Comparison of ENCODE assay signal across 18 cellular contexts in the genomic region with DNA sequence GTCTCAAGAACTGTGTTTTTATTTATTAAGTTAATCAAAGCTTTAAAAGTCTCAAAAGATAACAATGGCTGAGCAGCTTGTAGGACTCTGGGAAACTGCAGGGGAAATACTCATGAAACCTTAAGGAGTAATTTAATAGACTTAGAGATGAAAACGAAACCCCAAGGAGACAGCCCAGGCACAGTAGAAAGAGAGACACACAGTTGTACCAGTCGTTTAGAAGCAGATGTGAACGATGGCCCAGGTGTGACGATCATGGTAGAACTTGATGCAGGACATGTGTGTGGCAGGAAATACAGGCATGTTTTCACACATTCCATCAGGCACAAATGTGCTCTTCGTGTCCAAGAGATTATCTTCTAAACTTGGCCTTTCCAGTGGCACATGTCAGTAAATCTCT. TPM values are rescaled to one million over a fixed set of nuclear protein-coding genes. Genes with fewer than 3 reads are reported as not detected.
A peak's percentile ranks its signal among the peaks of the same experiment; 100 is the strongest.
DNase-seq lines count a peak whose midpoint lies in the region; ATAC-seq, FAIRE-seq and TF ChIP-seq lines count a peak whose summit lies in the region.
"Had no signal": no experiment of that assay in that cellular context is flagged by ENCODE, and none has a peak within 500 bp of the region (broad histone marks: within the 10 kb centered on the region; RNA-seq: fewer than 3 reads in every experiment).

No MANE protein-coding gene starts in this region.

- no peak for ATAC-seq in GM12878

- DNase-seq in GM19239 (ENCODE audit: insufficient read length, low spot score) (no peak), MM.1S (peak; percentile 57), GM12878 (ENCODE audit: low read depth, low spot score) (no peak), osteoblast (ENCODE audit: insufficient read length, low spot score, missing footprints) (peak; percentile 15), DMS153 (lab: John Stamatoyannopoulos, UW) (no peak), T-helper 9 cell (no peak), foreskin fibroblast (no peak), GM10248 (ENCODE audit: extremely low spot score) (no peak)
- DNase-seq: C1 segment of cervical spinal cord; Calu3; CD4-positive, alpha-beta memory T cell; COR-L47; EL; GF-D8; H7; HCEC 1CT had no signal

- RAD21 ChIA-PET in GM12878 (lab: Charles Lee; ENCODE audit: unreplicated experiment) = interaction anchor here (1.0 kb wide), 1 partner anchor 128 kb away, joined by 3 read pairs; no protein-coding TSS in a partner anchor

- no peak overlapping the region; the same call in 1 of the 2 replicates for H3K27ac ChIP-seq in MM.1S (ENCODE audit: low read length)
- no peak overlapping the region for H3K27ac ChIP-seq in GM12878 (ENCODE audit: control insufficient read depth, insufficient read depth)
- H3K27ac ChIP-seq in osteoblast (ENCODE audit: low read depth, low read length) = no peak overlapping the region

- H3K79me2 ChIP-seq in MM.1S (ENCODE audit: low read length) = no peaks in the 10 kb centered on the region
- no peaks in the 10 kb centered on the region for H3K79me2 ChIP-seq in GM12878 (ENCODE audit: control insufficient read depth, insufficient read depth, low read length)
- no peaks in the 10 kb centered on the region for H3K79me2 ChIP-seq in osteoblast (ENCODE audit: insufficient read depth, low read length)

- H3F3A ChIP-seq in MM.1S (ENCODE audit: insufficient read depth, low read length) = 0 out of 2 replicates have a peak, but pooled peaks cover 6% of the 10 kb centered on the region

- H2AFZ ChIP-seq in MM.1S (ENCODE audit: low read length) (peak overlapping the region; percentile 26), GM12878 (ENCODE audit: control insufficient read depth, low read depth, low read length) (peak overlapping the region; percentile 29; the same call in 1 of the 2 replicates), osteoblast (ENCODE audit: low read length) (no peak overlapping the region)

- no peaks in the 10 kb centered on the region for H3K9me2 ChIP-seq in MM.1S (replicated peaks; ENCODE audit: insufficient read depth, low read length)

- peaks cover 5% of the 10 kb centered on the region; the same call in 1 of the 2 replicates for H3K4me1 ChIP-seq in MM.1S (ENCODE audit: low read length)
- no peaks in the 10 kb centered on the region for H3K4me1 ChIP-seq in GM12878 (ENCODE audit: control insufficient read depth, insufficient read depth, low read length)
- H3K4me1 ChIP-seq in osteoblast (ENCODE audit: insufficient read depth, low read length) = no peaks in the 10 kb centered on the region

- no peak overlapping the region for H3K9ac ChIP-seq in MM.1S (ENCODE audit: low read length)
- no peak overlapping the region for H3K9ac ChIP-seq in GM12878 (ENCODE audit: control insufficient read depth, insufficient read depth, low read length)

- H3K36me3 ChIP-seq in MM.1S (replicated peaks; ENCODE audit: insufficient read depth, low read length) (no peaks in the 10 kb centered on the region), GM12878 (ENCODE audit: control insufficient read depth in 2 of 2, insufficient read depth in 2 of 2, low read length in 1 of 2) (no peaks in the 10 kb centered on the region), osteoblast (ENCODE audit: insufficient read depth, low read length) (no peaks in the 10 kb centered on the region)

- no peaks in the 10 kb centered on the region for H3K27me3 ChIP-seq in MM.1S (replicated peaks; ENCODE audit: insufficient read depth, low read length)
- no peaks in the 10 kb centered on the region for H3K27me3 ChIP-seq in GM12878 (replicated peaks in 1 of 2; ENCODE audit: control insufficient read depth in 2 of 2, insufficient read depth in 2 of 2, low read length in 1 of 2)
- no peaks in the 10 kb centered on the region for H3K27me3 ChIP-seq in osteoblast (ENCODE audit: insufficient read depth, low read length)

- TF ChIP-seq CTCF in MM.1S (IDR thresholded peaks at IDR 0.05; ENCODE audit: low read length) = no peak
- no peak for TF ChIP-seq CTCF in GM12878 (IDR thresholded peaks at IDR 0.05 in 2 of 3, conservative IDR thresholded peaks at IDR 0.05 in 1 of 3; ENCODE audit: control insufficient read depth in 2 of 3, extremely low read depth in 1 of 3, insufficient read depth in 1 of 3, low read depth in 3 of 3, low read length in 3 of 3)
- TF ChIP-seq CTCF in osteoblast (IDR thresholded peaks at IDR 0.05; ENCODE audit: extremely low read depth, low read depth, low read length) = no peak
- TF ChIP-seq CTCF in foreskin fibroblast (IDR thresholded peaks at IDR 0.05; ENCODE audit: low read depth, low read length) = no peak
- TF ChIP-seq CTCF in GM10248 (IDR thresholded peaks at IDR 0.05; ENCODE audit: control extremely low read depth, extremely low read depth, low read depth, missing control alignments) = no peak

- SMC1A ChIA-PET in GM12878 (lab: Charles Lee; ENCODE audit: uncharacterized antibody, unreplicated experiment) = interaction anchor here (0.8 to 1.7 kb wide), 7 partner anchors 11 to 94 kb away, joined by 3 to 6 read pairs (median 3); no protein-coding TSS in a partner anchor

- TF ChIP-seq EP300 in GM12878 (IDR thresholded peaks at IDR 0.05; ENCODE audit: borderline replicate concordance in 1 of 2, control insufficient read depth in 1 of 2, low read depth in 2 of 2, low read length in 2 of 2) = no peak

- 68% methylated on average over 5 of the region's 5 CpGs for WGBS in GM12878 (ENCODE audit: insufficient coverage, insufficient replicate concordance, low lambda C conversion rate, missing lambda C conversion rate)

- BruUV-seq in GM12878 (replicated peaks; lab: Mats Ljungman, UMichigan) = no TSS peak

- POLR2A ChIA-PET in GM12878 (lab: Charles Lee) (interaction anchor here (1.5 kb wide), 1 partner anchor 29 kb away, joined by 3 read pairs; no protein-coding TSS in a partner anchor), GM10248 (lab: Yijun Ruan, JAX) (no interaction called here)

- H3K4me3 ChIP-seq in MM.1S (ENCODE audit: low read length) (no peak overlapping the region), GM12878 (no peak overlapping the region), osteoblast (ENCODE audit: insufficient read depth, low read length) (no peak overlapping the region), foreskin fibroblast (ENCODE audit: low read depth in 1 of 2, low read length in 2 of 2) (no peak overlapping the region)

- intact Hi-C loops in GM12878 (cut with micrococcal nuclease; ENCODE audit: unreplicated experiment) = no loop called here

- H3K9me3 ChIP-seq in MM.1S (replicated peaks; ENCODE audit: insufficient read depth, low read length) (no peaks in the 10 kb centered on the region), GM12878 (replicated peaks; ENCODE audit: control insufficient read depth, insufficient read depth, low read length) (no peaks in the 10 kb centered on the region; the same call in 2 of the 3 replicates), osteoblast (ENCODE audit: low read depth, low read length) (no peaks in the 10 kb centered on the region)

- no peak for TF ChIP-seq POLR2A in GM12878 (IDR thresholded peaks at IDR 0.05; ENCODE audit: low read depth, low read length)

- CTCF ChIA-PET in GM12878 (lab: Yijun Ruan, JAX) = interaction anchor here (1.0 to 1.4 kb wide), 2 partner anchors 12 to 24 kb away, joined by 3 to 4 read pairs; no protein-coding TSS in a partner anchor
- CTCF ChIA-PET in GM10248 (lab: Yijun Ruan, JAX) = interaction anchor here (0.7 to 1.9 kb wide), 3 partner anchors 11 to 29 kb away, joined by 3 to 5 read pairs (median 4); no protein-coding TSS in a partner anchor

- FAIRE-seq in GM19239 (lab: Jason Lieb, UNC) = peak; percentile 66
- peak; percentile 13 for FAIRE-seq in GM12878 (lab: Jason Lieb, UNC)
- FAIRE-seq: GM18507, H1 had no signal

- H3K4me2 ChIP-seq in MM.1S (ENCODE audit: low read depth, low read length) = peak overlapping the region; percentile 25; the same call in 1 of the 2 replicates
- no peak overlapping the region for H3K4me2 ChIP-seq in GM12878 (ENCODE audit: control insufficient read depth, insufficient read depth)
- no peak overlapping the region for H3K4me2 ChIP-seq in osteoblast (ENCODE audit: insufficient read depth, low read length)

- no peak for TF ChIP-seq RAD21 in GM12878 (IDR thresholded peaks at IDR 0.05; ENCODE audit: insufficient read depth, low read depth, low read length)

- in situ Hi-C loops in GM12878 (cut with MboI) = no loop called here

- H4K20me1 ChIP-seq in MM.1S (ENCODE audit: insufficient read depth, low read length) = no peaks in the 10 kb centered on the region
- no peaks in the 10 kb centered on the region for H4K20me1 ChIP-seq in GM12878 (ENCODE audit: control insufficient read depth, insufficient read depth)
- H4K20me1 ChIP-seq in osteoblast (ENCODE audit: insufficient read depth, low read length) = no peaks in the 10 kb centered on the region

RNA-seq across cellular contexts. Expression of a gene that starts 21.2 kb away (rescaled TPM):
- 47.5 and 49.3 TPM in 2 replicates for total RNA-seq in GM12878 (2013; cell fraction: nucleolus; rRNA removed)
- total RNA-seq in GM12878 (2014; rRNA removed) (32.5 and 37.3 TPM in 2 replicates), GM12878 (2014; rRNA removed; fragmentation: Illumina TruSeq; extraction: Trizol) (39.8 and 41.0 TPM in 2 replicates), GM12878 (2021) (97.0 and 101 TPM in 2 replicates), osteoblast (19.2 and 25.9 TPM in 2 replicates)
- polyA plus RNA-seq in GM12878 (2011; ENCODE audit: low read depth) = 58.7 TPM
- polyA plus RNA-seq in GM12878 (2011; rRNA removed) (45.1 and 61.3 TPM in 2 replicates), GM12878 (2014; fragmentation: Illumina TruSeq; extraction: Trizol) (107 TPM in 2 replicates), GM12878 (2014; fragmentation: Nextera tagmentation; extraction: Ambion mirVana) (10 to 100 TPM; 55.6 to 95.2 TPM), GM12878 (2014; rRNA removed) (61.5 and 85.5 TPM in 2 replicates), GM12878 (2016; fragmentation: Nextera tagmentation; extraction: Ambion mirVana) (100 to 1,000 TPM; 228 to 232 TPM)
- polyA plus RNA-seq in GM12878 (2011; cell fraction: cytosol; rRNA removed) = 39.0 and 43.6 TPM in 2 replicates
- 67.4 and 71.1 TPM in 2 replicates for polyA plus RNA-seq in GM12878 (2011; cell fraction: nucleus; rRNA removed)
- polyA plus RNA-seq in GM12878 (2012) = 74.7 and 85.0 TPM in 2 replicates
- polyA minus RNA-seq in GM12878 (2011; rRNA and poly(A)+ RNA removed) = 23.5 and 29.5 TPM in 2 replicates
- 5.1 and 10.1 TPM in 2 replicates for polyA minus RNA-seq in GM12878 (2011; cell fraction: cytosol; rRNA and poly(A)+ RNA removed)
- 46.3 and 56.4 TPM in 2 replicates for polyA minus RNA-seq in GM12878 (2011; cell fraction: nucleus; rRNA and poly(A)+ RNA removed)

RNA-seq across cellular contexts. Expression of a gene that starts 21.2 kb away (rescaled TPM):
- 279 and 285 TPM in 2 replicates for total RNA-seq in GM12878 (2013; cell fraction: nucleolus; rRNA removed)
- total RNA-seq in GM12878 (2014; rRNA removed) (17.5 and 22.0 TPM in 2 replicates), GM12878 (2014; rRNA removed; fragmentation: Illumina TruSeq; extraction: Trizol) (21.4 and 25.7 TPM in 2 replicates), GM12878 (2021) (20.6 and 20.9 TPM in 2 replicates), osteoblast (38.4 and 44.2 TPM in 2 replicates)
- polyA plus RNA-seq in GM12878 (2011; ENCODE audit: low read depth) = 3.3 TPM
- polyA plus RNA-seq in GM12878 (2011; rRNA removed) (19.7 and 34.3 TPM in 2 replicates), GM12878 (2014; fragmentation: Illumina TruSeq; extraction: Trizol) (14.7 and 18.7 TPM in 2 replicates), GM12878 (2014; fragmentation: Nextera tagmentation; extraction: Ambion mirVana) (1 to 10 TPM; 3.3 to 4.7 TPM), GM12878 (2014; rRNA removed) (7.8 and 9.2 TPM in 2 replicates), GM12878 (2016; fragmentation: Nextera tagmentation; extraction: Ambion mirVana) (1 to 10 TPM; 6.9 to 8.1 TPM)
- 6.1 and 9.4 TPM in 2 replicates for polyA plus RNA-seq in GM12878 (2011; cell fraction: cytosol; rRNA removed)
- polyA plus RNA-seq in GM12878 (2011; cell fraction: nucleus; rRNA removed) = 19.8 and 25.4 TPM in 2 replicates
- polyA plus RNA-seq in GM12878 (2012) = 6.0 and 8.3 TPM in 2 replicates
- 39.7 and 42.4 TPM in 2 replicates for polyA minus RNA-seq in GM12878 (2011; rRNA and poly(A)+ RNA removed)
- polyA minus RNA-seq in GM12878 (2011; cell fraction: cytosol; rRNA and poly(A)+ RNA removed) = 12.6 and 15.2 TPM in 2 replicates
- polyA minus RNA-seq in GM12878 (2011; cell fraction: nucleus; rRNA and poly(A)+ RNA removed) = 58.9 and 71.1 TPM in 2 replicates

Comparison
In these comparisons a context has a peak if more than half of its experiments do, and no peak if none do; other contexts are left out.
1. DNase-seq: peak in MM.1S (single experiment) and osteoblast (single experiment); none in GM19239 (single experiment), GM12878 (single experiment), DMS153 (single experiment), T-helper 9 cell (single experiment), foreskin fibroblast (0 of 2) and GM10248 (single experiment).